7 cellular contexts compared by ENCODE assay signal in the genomic region with DNA sequence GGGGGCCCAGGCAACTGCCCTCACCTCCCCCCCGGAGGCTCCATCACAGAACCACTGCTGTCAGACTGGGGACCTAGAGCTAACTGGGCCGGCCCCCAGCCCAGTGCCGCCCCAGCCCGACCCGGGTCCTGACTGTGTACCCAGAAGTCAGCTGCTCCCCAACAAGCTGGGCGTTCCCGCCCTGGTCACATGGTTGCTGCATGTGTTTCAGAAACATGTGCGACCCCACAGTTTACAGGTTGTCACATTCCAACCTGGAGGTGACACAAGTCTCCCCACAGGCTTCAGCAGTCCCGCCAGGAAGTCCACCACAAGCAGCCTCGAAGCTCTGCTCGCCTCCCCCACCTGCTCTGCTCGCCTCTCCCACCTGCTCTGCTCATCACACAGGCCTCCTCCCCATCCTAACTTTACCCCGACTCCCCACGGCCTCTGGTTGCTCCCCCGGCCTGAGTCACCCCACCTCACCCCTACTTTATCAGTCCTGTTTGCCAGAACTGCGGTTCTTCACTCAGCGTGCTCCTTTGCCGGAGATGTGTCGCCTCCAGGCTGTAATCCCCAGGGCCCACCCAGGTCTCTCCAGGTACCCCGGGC. TPM values are rescaled to one million over a fixed set of nuclear protein-coding genes. Genes with fewer than 3 reads are reported as not detected.
DNase-seq lines count a peak whose midpoint lies in the region; FAIRE-seq and TF ChIP-seq lines count a peak whose summit lies in the region.

No MANE protein-coding gene starts in this region.

- H3K9me2 ChIP-seq in OCI-LY1 (ENCODE audit: low read depth, low read length) = no peaks in the 10 kb centered on the region

- H3K14ac ChIP-seq in H1 (ENCODE audit: insufficient read length) = no peak overlapping the region

- 86% methylated on average over 20 of the region's 20 CpGs; no CpG with 5 or more reads in 1 of the 2 experiments for WGBS in H1 (ENCODE audit: extremely low coverage in 1 of 2, insufficient coverage in 1 of 2, insufficient read length in 1 of 2, insufficient replicate concordance in 2 of 2, low coverage in 1 of 2, low lambda C conversion rate in 2 of 2, missing lambda C conversion rate in 1 of 2), 2 experiments
- 86 to 88% methylated on average over 18 to 20 of the region's 20 CpGs for WGBS in thyroid gland, 2 donors

- H3K23ac ChIP-seq in H1 (ENCODE audit: insufficient read length) = no peak overlapping the region

- FAIRE-seq in H1 (lab: Jason Lieb, UNC) (no peak), GM19239 (lab: Jason Lieb, UNC) (no peak)

- no peak for DNase-seq in GM12864 (ENCODE audit: low read depth)
- peak in 1 of 2 experiments; percentile 46 for DNase-seq in H1 (ENCODE audit: low read depth in 1 of 2, low spot score in 2 of 2)
- no peak for DNase-seq in GM19239 (ENCODE audit: insufficient read length, low spot score)
- DNase-seq in NCI-H526 (lab: John Stamatoyannopoulos, UW) = no peak
- no peak for DNase-seq in thyroid gland

- peaks cover 16% of the 10 kb centered on the region for H3K4me1 ChIP-seq in OCI-LY1 (ENCODE audit: insufficient read depth, low read length, severe bottlenecking)
- H3K4me1 ChIP-seq in H1 (replicated peaks in 1 of 4; ENCODE audit: control insufficient read depth in 3 of 4, insufficient read depth in 4 of 4, low read length in 3 of 4) = peaks cover 0 to 10% (median 8%) of the 10 kb centered on the region in 4 experiments; a peak in 5 of 7 replicates
- H3K4me1 ChIP-seq in rectal smooth muscle tissue (ENCODE audit: control insufficient read depth, insufficient read depth, low read length) = peaks cover 9% of the 10 kb centered on the region
- H3K4me1 ChIP-seq in thyroid gland = peaks cover 6 to 17% of the 10 kb centered on the region in 2 donors

- H3K4me3 ChIP-seq in GM12864 (ENCODE audit: low read depth, low read length) = peak overlapping the region; percentile 55
- peak overlapping the region; percentile 62 for H3K4me3 ChIP-seq in OCI-LY1 (ENCODE audit: low read depth, low read length, poor library complexity, severe bottlenecking)
- H3K4me3 ChIP-seq in H1 (ENCODE audit: extremely low read depth in 1 of 4, insufficient read depth in 2 of 4, low read depth in 3 of 4, low read length in 4 of 4) = peak overlapping the region; percentile 23 to 60 (median 49); a peak in 6 of 8 replicates
- peak overlapping the region; percentile 41 for H3K4me3 ChIP-seq in rectal smooth muscle tissue (ENCODE audit: low read length)
- H3K4me3 ChIP-seq in thyroid gland (replicated peaks in 1 of 3) = peak overlapping the region in 1 of 3 donors; percentile 43

- H2BK120ac ChIP-seq in H1 (replicated peaks; ENCODE audit: low read depth, low read length) = no peak overlapping the region

- H3K36me3 ChIP-seq in OCI-LY1 (ENCODE audit: insufficient read depth, low read length) (peaks cover 52% of the 10 kb centered on the region), H1 (ENCODE audit: control insufficient read depth in 2 of 4, insufficient read depth in 4 of 4, low read length in 3 of 4) (peaks cover 17 to 43% (median 35%) of the 10 kb centered on the region in 4 experiments), rectal smooth muscle tissue (ENCODE audit: control insufficient read depth, insufficient read depth, low read length) (peaks cover 23% of the 10 kb centered on the region), thyroid gland (peaks cover 23 to 33% of the 10 kb centered on the region in 2 donors)

- H3K27me3 ChIP-seq in OCI-LY1 (ENCODE audit: insufficient read depth, low read length) (no peaks in the 10 kb centered on the region), H1 (replicated peaks in 1 of 4; ENCODE audit: control insufficient read depth in 3 of 4, extremely low read depth in 1 of 4, insufficient read depth in 3 of 4, low read length in 3 of 4) (no peaks in the 10 kb centered on the region), rectal smooth muscle tissue (ENCODE audit: control insufficient read depth, insufficient read depth, low read length) (no peaks in the 10 kb centered on the region), thyroid gland (no peaks in the 10 kb centered on the region)

- 0 out of 2 replicates have a peak overlapping the region, but pooled peaks have one; percentile 63 for H2BK5ac ChIP-seq in H1 (ENCODE audit: low read depth, low read length)

- peak overlapping the region; percentile 19; the same call in 1 of the 2 replicates for H3K18ac ChIP-seq in H1 (ENCODE audit: extremely low read depth, low read length)

- CTCF ChIA-PET in H1 (lab: Charles Lee; ENCODE audit: partially characterized antibody) = interaction anchor here (1.1 to 1.4 kb wide), 3 partner anchors 21 to 88 kb away, joined by 3 read pairs; no protein-coding TSS in a partner anchor

- H3F3A ChIP-seq in OCI-LY1 (ENCODE audit: insufficient read depth, low read length) = no peaks in the 10 kb centered on the region

- TF ChIP-seq EP300 in H1 (IDR thresholded peaks at IDR 0.05; ENCODE audit: borderline replicate concordance in 1 of 2, low read depth in 2 of 2, low read length in 2 of 2) = no peak

- H4K91ac ChIP-seq in H1 (replicated peaks; ENCODE audit: insufficient read length, low read length) = peak overlapping the region; percentile 42

- intact Hi-C loops in thyroid gland (cut with DNase I) = no loop called here

- H3K9me3 ChIP-seq in OCI-LY1 (ENCODE audit: low read length) = no peaks in the 10 kb centered on the region
- no peaks in the 10 kb centered on the region for H3K9me3 ChIP-seq in H1 (ENCODE audit: insufficient read depth in 2 of 2, low read depth in 1 of 2, low read length in 1 of 2)
- H3K9me3 ChIP-seq in thyroid gland = no peaks in the 10 kb centered on the region

- no peak overlapping the region for H3K56ac ChIP-seq in H1 (replicated peaks; ENCODE audit: insufficient read length, low read depth, low read length)

- no peaks in the 10 kb centered on the region; the same call in 1 of the 2 replicates for H3K23me2 ChIP-seq in H1 (ENCODE audit: low read depth, low read length)

- H2BK12ac ChIP-seq in H1 (ENCODE audit: low read depth, low read length) = no peak overlapping the region

- H2AK5ac ChIP-seq in H1 (ENCODE audit: low read depth, low read length) = no peak overlapping the region

- H3K27ac ChIP-seq in OCI-LY1 (ENCODE audit: low read depth, low read length, poor library complexity, severe bottlenecking) (no peak overlapping the region), H1 (ENCODE audit: low read depth, low read length) (no peak overlapping the region), rectal smooth muscle tissue (ENCODE audit: low read depth, low read length) (no peak overlapping the region), thyroid gland (no peak overlapping the region)

- no peak overlapping the region for H2BK20ac ChIP-seq in H1 (ENCODE audit: low read length)

- H3K79me2 ChIP-seq in OCI-LY1 (ENCODE audit: insufficient read depth, low read length) (no peaks in the 10 kb centered on the region), H1 (ENCODE audit: control insufficient read depth in 1 of 2, insufficient read depth in 2 of 2, low read length in 2 of 2) (no peaks in the 10 kb centered on the region; a peak in 1 of 4 replicates)

- H3K9ac ChIP-seq in OCI-LY1 (ENCODE audit: low read length) = peak overlapping the region; percentile 75
- peak overlapping the region in 1 of 4 experiments; percentile 13; a peak in 1 of 7 replicates for H3K9ac ChIP-seq in H1 (replicated peaks in 1 of 4; ENCODE audit: extremely low read depth in 1 of 4, low read depth in 3 of 4, low read length in 3 of 4)
- H3K9ac ChIP-seq in rectal smooth muscle tissue (ENCODE audit: low read length) = no peak overlapping the region

- TF ChIP-seq POLR2A in H1 (IDR thresholded peaks at IDR 0.05; ENCODE audit: control extremely low read depth in 1 of 2, low read depth in 2 of 2, low read length in 2 of 2) (no peak), thyroid gland (IDR thresholded peaks at IDR 0.05) (no peak)

- H4K20me1 ChIP-seq in OCI-LY1 (ENCODE audit: insufficient read depth, low read length) = no peaks in the 10 kb centered on the region
- H4K20me1 ChIP-seq in H1 (replicated peaks in 1 of 2; ENCODE audit: control insufficient read depth in 1 of 2, insufficient read depth in 2 of 2, low read length in 2 of 2) = peaks cover 3 to 24% of the 10 kb centered on the region in 2 experiments

- H4K8ac ChIP-seq in H1 (ENCODE audit: extremely low read depth, insufficient read depth, low read length) = no peak overlapping the region; the same call in 1 of the 2 replicates

- TF ChIP-seq CTCF in GM12864 (IDR thresholded peaks at IDR 0.05; ENCODE audit: low read depth, low read length, missing control alignments) = no peak
- TF ChIP-seq CTCF in OCI-LY1 (IDR thresholded peaks at IDR 0.05; ENCODE audit: low read length) = no peak
- no peak for TF ChIP-seq CTCF in H1 (IDR thresholded peaks at IDR 0.05; ENCODE audit: control extremely low read depth in 1 of 3, insufficient read depth in 1 of 3, low read depth in 1 of 3, low read length in 3 of 3)
- no peak for TF ChIP-seq CTCF in thyroid gland (IDR thresholded peaks at IDR 0.05)

- peak overlapping the region; percentile 97 for H3K4me2 ChIP-seq in OCI-LY1 (ENCODE audit: low read length)
- peak overlapping the region; percentile 70 to 76 for H3K4me2 ChIP-seq in H1 (ENCODE audit: insufficient read depth in 1 of 2, low read depth in 2 of 2, low read length in 2 of 2)

- H2AFZ ChIP-seq in OCI-LY1 (ENCODE audit: low read length) (no peak overlapping the region), H1 (ENCODE audit: low read length) (no peak overlapping the region)

- POLR2A ChIA-PET in H1 (lab: Charles Lee; ENCODE audit: partially characterized antibody) = interaction anchor here (0.8 to 2.5 kb wide), 7 partner anchors 10 to 347 kb away, joined by 3 to 11 read pairs (median 5); a partner anchor contains a TSS

- H3K79me1 ChIP-seq in H1 (ENCODE audit: low read depth, low read length) = no peaks in the 10 kb centered on the region; the same call in 1 of the 2 replicates

- no peak overlapping the region; the same call in 1 of the 2 replicates for H2BK15ac ChIP-seq in H1 (ENCODE audit: low read length)

- TF ChIP-seq RAD21 in H1 (IDR thresholded peaks at IDR 0.05 in 1 of 2, conservative IDR thresholded peaks at IDR 0.05 in 1 of 2; ENCODE audit: low read depth in 2 of 2, low read length in 2 of 2) = no peak

- peak overlapping the region; percentile 32 for H3K4ac ChIP-seq in H1 (replicated peaks; ENCODE audit: insufficient read length, low read depth, low read length)

- H4K5ac ChIP-seq in H1 (ENCODE audit: insufficient read length, low read depth, low read length) = no peak overlapping the region

RNA-seq across cellular contexts. Expression of a gene that starts 1.0 kb away (rescaled TPM):
- total RNA-seq in H1 (2021; fragmentation: NEBNext Ultra II Directional; extraction: Animal tissue kit (Norgen Biotek cat#: 25700)) = 88.9 and 95.7 TPM in 2 replicates
- 188 and 257 TPM in 2 replicates for polyA plus RNA-seq in H1 (2011; rRNA removed)
- 238 TPM for polyA plus RNA-seq in H1 (2011; cell fraction: cytosol; rRNA removed)
- polyA plus RNA-seq in H1 (2011; cell fraction: nucleus; rRNA removed) = 174 TPM
- polyA plus RNA-seq in H1 (2012, experiment 1 of 2) = 80.1 to 165 TPM (median 138 TPM) in 4 replicates
- 134 TPM for polyA plus RNA-seq in H1 (2012, experiment 2 of 2)
- 74.5 TPM for polyA plus RNA-seq in H1 (2013, experiment 1 of 2)
- 74.2 TPM for polyA plus RNA-seq in H1 (2013, experiment 2 of 2)
- polyA minus RNA-seq in H1 (2011; rRNA and poly(A)+ RNA removed) = 52.8 and 69.8 TPM in 2 replicates
- 45.9 TPM for polyA minus RNA-seq in H1 (2011; cell fraction: cytosol; rRNA and poly(A)+ RNA removed)
- 37.7 TPM for polyA minus RNA-seq in H1 (2011; cell fraction: nucleus; rRNA and poly(A)+ RNA removed)
- 100 to 1,000 TPM in 1 of 4 donors, 10 to 100 TPM in 3; 39.9 to 106 (median 80.7) TPM for total RNA-seq in thyroid gland

RNA-seq across cellular contexts. Expression of a gene that starts 12.4 kb away (rescaled TPM):
- 86.8 and 92.9 TPM in 2 replicates for total RNA-seq in H1 (2021; fragmentation: NEBNext Ultra II Directional; extraction: Animal tissue kit (Norgen Biotek cat#: 25700))
- polyA plus RNA-seq in H1 (2011; rRNA removed) = 364 and 441 TPM in 2 replicates
- 227 TPM for polyA plus RNA-seq in H1 (2011; cell fraction: cytosol; rRNA removed)
- polyA plus RNA-seq in H1 (2011; cell fraction: nucleus; rRNA removed) = 362 TPM
- 72.3 to 126 TPM (median 121 TPM) in 4 replicates for polyA plus RNA-seq in H1 (2012, experiment 1 of 2)
- polyA plus RNA-seq in H1 (2012, experiment 2 of 2) = 70.7 TPM
- 90.3 TPM for polyA plus RNA-seq in H1 (2013, experiment 1 of 2)
- polyA plus RNA-seq in H1 (2013, experiment 2 of 2) = 94.9 TPM
- polyA minus RNA-seq in H1 (2011; rRNA and poly(A)+ RNA removed) = 167 and 180 TPM in 2 replicates
- 106 TPM for polyA minus RNA-seq in H1 (2011; cell fraction: cytosol; rRNA and poly(A)+ RNA removed)
- 104 TPM for polyA minus RNA-seq in H1 (2011; cell fraction: nucleus; rRNA and poly(A)+ RNA removed)
- total RNA-seq in thyroid gland = 10 to 100 TPM; 31.6 to 83.3 (median 62.2) TPM

RNA-seq across cellular contexts. Expression of a gene that starts 16.8 kb away (rescaled TPM):
- 41.9 and 43.2 TPM in 2 replicates for total RNA-seq in H1 (2021; fragmentation: NEBNext Ultra II Directional; extraction: Animal tissue kit (Norgen Biotek cat#: 25700))
- polyA plus RNA-seq in H1 (2011; rRNA removed) = 12.5 and 26.7 TPM in 2 replicates
- polyA plus RNA-seq in H1 (2011; cell fraction: cytosol; rRNA removed) = 29.7 TPM
- 30.5 TPM for polyA plus RNA-seq in H1 (2011; cell fraction: nucleus; rRNA removed)
- 21.0 to 35.0 TPM (median 34.0 TPM) in 4 replicates for polyA plus RNA-seq in H1 (2012, experiment 1 of 2)
- 23.6 TPM for polyA plus RNA-seq in H1 (2012, experiment 2 of 2)
- 20.5 TPM for polyA plus RNA-seq in H1 (2013, experiment 1 of 2)
- polyA plus RNA-seq in H1 (2013, experiment 2 of 2) = 21.4 TPM
- polyA minus RNA-seq in H1 (2011; rRNA and poly(A)+ RNA removed) = 7.3 and 10.3 TPM in 2 replicates
- 28.0 TPM for polyA minus RNA-seq in H1 (2011; cell fraction: cytosol; rRNA and poly(A)+ RNA removed)
- polyA minus RNA-seq in H1 (2011; cell fraction: nucleus; rRNA and poly(A)+ RNA removed) = 12.3 TPM
- 10 to 100 TPM; 17.5 to 29.7 (median 26.4) TPM for total RNA-seq in thyroid gland

RNA-seq across cellular contexts. Expression of a gene that starts 27.6 kb away (rescaled TPM):
- 408 and 418 TPM in 2 replicates for total RNA-seq in H1 (2021; fragmentation: NEBNext Ultra II Directional; extraction: Animal tissue kit (Norgen Biotek cat#: 25700))
- polyA plus RNA-seq in H1 (2011; rRNA removed) = 863 and 1,107 TPM in 2 replicates
- 668 TPM for polyA plus RNA-seq in H1 (2011; cell fraction: cytosol; rRNA removed)
- 729 TPM for polyA plus RNA-seq in H1 (2011; cell fraction: nucleus; rRNA removed)
- polyA plus RNA-seq in H1 (2012, experiment 1 of 2) = 330 to 521 TPM (median 486 TPM) in 4 replicates
- 430 TPM for polyA plus RNA-seq in H1 (2012, experiment 2 of 2)
- polyA plus RNA-seq in H1 (2013, experiment 1 of 2) = 339 TPM
- 335 TPM for polyA plus RNA-seq in H1 (2013, experiment 2 of 2)
- polyA minus RNA-seq in H1 (2011; rRNA and poly(A)+ RNA removed) = 89.1 and 100 TPM in 2 replicates
- polyA minus RNA-seq in H1 (2011; cell fraction: cytosol; rRNA and poly(A)+ RNA removed) = 116 TPM
- 153 TPM for polyA minus RNA-seq in H1 (2011; cell fraction: nucleus; rRNA and poly(A)+ RNA removed)
- 10 to 100 TPM; 31.7 to 65.0 (median 59.7) TPM for total RNA-seq in thyroid gland

RNA-seq across cellular contexts. Expression of a gene that starts 32.3 kb away (rescaled TPM):
- total RNA-seq in H1 (2021; fragmentation: NEBNext Ultra II Directional; extraction: Animal tissue kit (Norgen Biotek cat#: 25700)) = 28.2 and 30.6 TPM in 2 replicates
- polyA plus RNA-seq in H1 (2011; rRNA removed) = 39.9 and 58.5 TPM in 2 replicates
- 43.2 TPM for polyA plus RNA-seq in H1 (2011; cell fraction: cytosol; rRNA removed)
- polyA plus RNA-seq in H1 (2011; cell fraction: nucleus; rRNA removed) = 104 TPM
- polyA plus RNA-seq in H1 (2012, experiment 1 of 2) = 23.8 to 34.0 TPM (median 28.4 TPM) in 4 replicates
- polyA plus RNA-seq in H1 (2012, experiment 2 of 2) = 22.3 TPM
- polyA plus RNA-seq in H1 (2013, experiment 1 of 2) = 23.1 TPM
- 20.7 TPM for polyA plus RNA-seq in H1 (2013, experiment 2 of 2)
- 6.4 and 7.8 TPM in 2 replicates for polyA minus RNA-seq in H1 (2011; rRNA and poly(A)+ RNA removed)
- polyA minus RNA-seq in H1 (2011; cell fraction: cytosol; rRNA and poly(A)+ RNA removed) = 17.0 TPM
- 17.9 TPM for polyA minus RNA-seq in H1 (2011; cell fraction: nucleus; rRNA and poly(A)+ RNA removed)
- 10 to 100 TPM in 2 of 4 donors, 1 to 10 TPM in 2; 3.1 to 13.5 (median 9.5) TPM for total RNA-seq in thyroid gland
